1 cellular context compared by ENCODE assay signal in the genomic region with DNA sequence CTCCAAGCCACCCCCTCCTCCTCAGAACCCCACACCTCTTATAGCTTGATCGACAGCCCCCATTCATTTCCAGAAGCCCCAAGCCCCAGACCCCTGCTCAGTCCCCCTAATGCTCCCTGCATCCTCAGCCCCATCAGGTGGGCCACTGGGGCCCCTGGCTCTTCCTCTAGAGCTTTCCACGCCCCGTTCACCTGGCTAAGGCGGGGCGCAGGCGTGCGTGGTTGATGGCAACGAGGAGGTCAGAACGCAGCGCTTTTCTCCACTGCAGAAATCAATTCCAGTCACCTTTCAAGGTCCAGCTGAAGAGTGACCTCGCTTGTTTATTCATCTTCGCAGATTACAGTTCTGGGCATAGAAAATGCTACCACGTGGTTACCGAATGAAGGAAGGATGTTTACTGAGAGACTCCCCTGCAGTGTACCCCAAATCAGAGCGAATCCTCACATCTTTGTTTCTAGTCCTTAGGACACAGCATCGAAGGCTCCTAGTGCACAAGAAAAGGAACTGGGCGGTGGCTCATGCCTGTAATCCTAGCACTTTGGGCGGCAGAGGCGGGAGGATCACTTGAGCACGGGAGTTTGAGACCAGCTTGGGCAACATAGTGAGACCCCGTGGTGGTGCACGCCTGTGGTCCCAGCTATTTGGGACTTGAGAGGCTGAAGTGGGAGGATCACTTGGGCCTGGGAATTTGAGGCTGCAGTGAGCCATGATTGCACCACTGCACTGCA.
TF ChIP-seq lines count a peak whose summit lies in the region.

No MANE protein-coding gene starts in this region.

TF ChIP-seq in endothelial cell of umbilical vein, 7 proteins besides CTCF, POLR2A, EP300 and RAD21:
- TF ChIP-seq, protein P1, sequence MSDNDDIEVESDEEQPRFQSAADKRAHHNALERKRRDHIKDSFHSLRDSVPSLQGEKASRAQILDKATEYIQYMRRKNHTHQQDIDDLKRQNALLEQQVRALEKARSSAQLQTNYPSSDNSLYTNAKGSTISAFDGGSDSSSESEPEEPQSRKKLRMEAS (IDR thresholded peaks at IDR 0.05; ENCODE audit: insufficient read depth, insufficient read length) = no peak
- TF ChIP-seq MYC (IDR thresholded peaks at IDR 0.05; ENCODE audit: low read depth, low read length) = no peak
- no peak for TF ChIP-seq EZH2 (IDR thresholded peaks at IDR 0.05; ENCODE audit: borderline replicate concordance, low read depth, low read length, severe bottlenecking)
- no peak for TF ChIP-seq FOS (IDR thresholded peaks at IDR 0.05; ENCODE audit: borderline replicate concordance, insufficient read depth, low read length)
- TF ChIP-seq POLR2AphosphoS5 (IDR thresholded peaks at IDR 0.05; ENCODE audit: insufficient read depth, low read depth, low read length) = no peak
- no peak for TF ChIP-seq GATA2 (IDR thresholded peaks at IDR 0.05; ENCODE audit: insufficient read depth, insufficient read length, low read depth, low read length)
- TF ChIP-seq JUN (IDR thresholded peaks at IDR 0.05; ENCODE audit: borderline replicate concordance, insufficient read depth, insufficient read length, low read depth) = no peak
